Comparison of ENCODE assay signal across 14 cellular contexts in genomic region chr5:107294151-107294550, GRCh38.
DNase-seq lines count a peak whose midpoint lies in the region; ATAC-seq, FAIRE-seq and TF ChIP-seq lines count a peak whose summit lies in the region.
"Had no signal": no experiment of that assay in that cellular context is flagged by ENCODE, and none has a peak within 500 bp of the region (broad histone marks: within the 10 kb centered on the region; RNA-seq: fewer than 3 reads in every experiment).

No MANE protein-coding gene starts in this region.

- no TSS peak for BruUV-seq in PC-9 (replicated peaks; lab: Mats Ljungman, UMichigan)

- CTCF ChIA-PET in activated CD8-positive, alpha-beta memory T cell treated with anti-CD3 and anti-CD28 coated beads, Interleukin-2, amount 10 ng/mL, durations not matched to agents 7 days and 5 days (lab: Charles Lee): no interaction called here
- CTCF ChIA-PET in PC-9 (lab: Charles Lee): no interaction called here

- H3K36me3 ChIP-seq in PC-9 (ENCODE audit: low read depth): no peaks in the 10 kb centered on the region
- H3K36me3 ChIP-seq: tibial artery had no signal

- ATAC-seq in GM21526 (IDR thresholded peaks at IDR 0.05; ENCODE audit: low FRiP score, unreplicated experiment) (peak; percentile 74), HG03139 (IDR thresholded peaks at IDR 0.05; ENCODE audit: unreplicated experiment) (peak; percentile 55)
- ATAC-seq in activated CD8-positive, alpha-beta memory T cell treated with anti-CD3 and anti-CD28 coated beads, Interleukin-2, amount 10 ng/mL, durations not matched to agents 7 days and 5 days: no peak

- no peaks in the 10 kb centered on the region for H3K27me3 ChIP-seq in PC-9 (ENCODE audit: insufficient read depth, low read depth)
- H3K27me3 ChIP-seq: tibial artery had no signal

- H3K27me3 Mint-ChIP-seq in activated CD8-positive, alpha-beta memory T cell treated with anti-CD3 and anti-CD28 coated beads, Interleukin-2, amount 10 ng/mL, durations not matched to agents 7 days and 5 days: peaks cover 26% of the 10 kb centered on the region

- intact Hi-C loops in PC-9 (cut with micrococcal nuclease; ENCODE audit: unreplicated experiment): no loop called here

- H3K36me3 Mint-ChIP-seq in activated CD8-positive, alpha-beta memory T cell treated with anti-CD3 and anti-CD28 coated beads, Interleukin-2, amount 10 ng/mL, durations not matched to agents 7 days and 5 days: no peaks in the 10 kb centered on the region

- TF ChIP-seq CTCF in PC-9 (conservative IDR thresholded peaks at IDR 0.05): no peak

- peaks cover 4% of the 10 kb centered on the region; the same call in 1 of the 2 replicates for H3K4me1 ChIP-seq in PC-9 (replicated peaks; ENCODE audit: insufficient read depth)
- H3K4me1 ChIP-seq: tibial artery had no signal

- no peaks in the 10 kb centered on the region for H3K9me3 ChIP-seq in PC-9 (ENCODE audit: insufficient read depth, low read depth)
- H3K9me3 ChIP-seq: tibial artery had no signal

- H3K4me1 Mint-ChIP-seq in activated CD8-positive, alpha-beta memory T cell treated with anti-CD3 and anti-CD28 coated beads, Interleukin-2, amount 10 ng/mL, durations not matched to agents 7 days and 5 days: peaks cover 18% of the 10 kb centered on the region

- H4K20me1 ChIP-seq in PC-9 (ENCODE audit: insufficient read depth): no peaks in the 10 kb centered on the region

- H3K9me2 ChIP-seq in PC-9 (ENCODE audit: insufficient read depth): no peaks in the 10 kb centered on the region

- FAIRE-seq in GM18507 (lab: Jason Lieb, UNC): peak; percentile 74

- H3K27ac Mint-ChIP-seq in activated CD8-positive, alpha-beta memory T cell treated with anti-CD3 and anti-CD28 coated beads, Interleukin-2, amount 10 ng/mL, durations not matched to agents 7 days and 5 days: no peak overlapping the region
- H3K27ac Mint-ChIP-seq: dendritic cell treated with granulocyte-macrophage colony-stimulating factor and Interleukin-4, amounts not matched to agents 40 ng/mL and 50 ng/mL, for 4 days; H9 had no signal

- no peaks in the 10 kb centered on the region for H3K79me2 ChIP-seq in PC-9 (ENCODE audit: low read depth)

- H3K4me3 ChIP-seq in PC-9: no peak overlapping the region
- H3K4me3 ChIP-seq: tibial artery had no signal

- no peak overlapping the region for H3K27ac ChIP-seq in PC-9
- H3K27ac ChIP-seq: tibial artery had no signal

- no peaks in the 10 kb centered on the region for H3F3A ChIP-seq in PC-9 (ENCODE audit: insufficient read depth, low read depth)

- no peak overlapping the region for H3K4me3 Mint-ChIP-seq in activated CD8-positive, alpha-beta memory T cell treated with anti-CD3 and anti-CD28 coated beads, Interleukin-2, amount 10 ng/mL, durations not matched to agents 7 days and 5 days
- H3K4me3 Mint-ChIP-seq: dendritic cell treated with granulocyte-macrophage colony-stimulating factor and Interleukin-4, amounts not matched to agents 40 ng/mL and 50 ng/mL, for 4 days; H9; neural crest cell had no signal

- H2AFZ ChIP-seq in PC-9: no peak overlapping the region

- DNase-seq in GM18507 (ENCODE audit: extremely low spot score, insufficient read length, low read depth) (peak; percentile 40), SKM-1 treated with dmso at 0.1 percent for 144 hours (lab: John Stamatoyannopoulos, UW; ENCODE audit: unreplicated experiment) (peak; percentile 77), NCI-H226 (no peak), PC-9 (no peak)
- DNase-seq in activated CD4-positive, CD25-positive, alpha-beta regulatory T cell treated with anti-CD3 and anti-CD28 coated beads, Interleukin-2, amount 50 U/mL, for 72 hours: no peak
- no peak for DNase-seq in activated CD8-positive, alpha-beta memory T cell treated with anti-CD3 and anti-CD28 coated beads, Interleukin-2, amount 10 ng/mL, durations not matched to agents 7 days and 5 days
- DNase-seq: H9; NCI-H2081; stimulated activated CD4-positive, alpha-beta T cell treated with anti-CD3 and anti-CD28 coated beads, Interleukin-2, amount 100 ng/mL, for 24 hours; tibial artery had no signal

- no peaks in the 10 kb centered on the region for H3K9me3 Mint-ChIP-seq in activated CD8-positive, alpha-beta memory T cell treated with anti-CD3 and anti-CD28 coated beads, Interleukin-2, amount 10 ng/mL, durations not matched to agents 7 days and 5 days (ENCODE audit: low read depth)
- H3K9me3 Mint-ChIP-seq: dendritic cell treated with granulocyte-macrophage colony-stimulating factor and Interleukin-4, amounts not matched to agents 40 ng/mL and 50 ng/mL, for 4 days; H9; neural crest cell had no signal

- POLR2A ChIA-PET in PC-9 (lab: Charles Lee; ENCODE audit: unreplicated experiment): no interaction called here

- no peak overlapping the region for H3K4me2 ChIP-seq in PC-9

Comparison
In these comparisons a context has a peak if more than half of its experiments do, and no peak if none do; other contexts are left out.
1. DNase-seq: peak in GM18507 (single experiment) and SKM-1 treated with dmso at 0.1 percent for 144 hours (single experiment); none in activated CD4-positive, CD25-positive, alpha-beta regulatory T cell treated with anti-CD3 and anti-CD28 coated beads, Interleukin-2, amount 50 U/mL, for 72 hours (single experiment), activated CD8-positive, alpha-beta memory T cell treated with anti-CD3 and anti-CD28 coated beads, Interleukin-2, amount 10 ng/mL, durations not matched to agents 7 days and 5 days (single experiment), NCI-H226 (single experiment) and PC-9 (0 of 2).